29 cellular contexts compared by ENCODE assay signal in genomic region chr2:226364217-226364616, GRCh38.
"Had no signal": no experiment of that assay in that cellular context is flagged by ENCODE, and none has a peak within 500 bp of the region (broad histone marks: within the 10 kb centered on the region; RNA-seq: fewer than 3 reads in every experiment).

No MANE protein-coding gene starts in this region.

- FAIRE-seq: colon, endometrium, endothelial cell of umbilical vein, frontal cortex had no signal

- H3K27me3 ChIP-seq: colonic mucosa, esophagus muscularis mucosa, esophagus squamous epithelium, foreskin keratinocyte, gastrocnemius medialis, gastroesophageal sphincter, heart left ventricle, heart right ventricle had no signal

- H3K9me3 ChIP-seq: colonic mucosa, esophagus muscularis mucosa, esophagus squamous epithelium, gastrocnemius medialis, gastroesophageal sphincter had no signal

- H3K27ac Mint-ChIP-seq: dendritic cell treated with granulocyte-macrophage colony-stimulating factor and Interleukin-4, amounts not matched to agents 40 ng/mL and 50 ng/mL, for 4 days; effector memory CD8-positive, alpha-beta T cell; endodermal cell had no signal

- H3K27ac ChIP-seq: colonic mucosa, coronary artery, dorsolateral prefrontal cortex, epithelial cell of prostate, esophagus muscularis mucosa, esophagus squamous epithelium, foreskin keratinocyte, gastrocnemius medialis, gastroesophageal sphincter, heart left ventricle, heart right ventricle had no signal

- ATAC-seq: effector memory CD8-positive, alpha-beta T cell; esophagus mucosa; foreskin keratinocyte; gastrocnemius medialis; gastroesophageal sphincter; heart left ventricle; heart right ventricle had no signal

- H3K4me3 Mint-ChIP-seq: dendritic cell treated with granulocyte-macrophage colony-stimulating factor and Interleukin-4, amounts not matched to agents 40 ng/mL and 50 ng/mL, for 4 days; effector memory CD8-positive, alpha-beta T cell; endodermal cell had no signal

- H3K4me1 ChIP-seq: colonic mucosa, foreskin keratinocyte, heart left ventricle, heart right ventricle had no signal

- H3K36me3 ChIP-seq: colonic mucosa, esophagus muscularis mucosa, esophagus squamous epithelium, gastrocnemius medialis, gastroesophageal sphincter, heart left ventricle, heart right ventricle had no signal

- H3K4me3 ChIP-seq: colonic mucosa, coronary artery, dorsolateral prefrontal cortex, esophagus muscularis mucosa, esophagus squamous epithelium, gastrocnemius medialis, gastroesophageal sphincter, heart left ventricle, heart right ventricle had no signal

- DNase-seq: colonic mucosa; cortex of kidney; dermis blood vessel endothelial cell; dorsolateral prefrontal cortex; effector CD4-positive, alpha-beta T cell; effector CD8-positive, alpha-beta T cell; effector memory CD4-positive, alpha-beta T cell; effector memory CD8-positive, alpha-beta T cell; endodermal cell; erythroblast; esophagus squamous epithelium; foreskin fibroblast; foreskin keratinocyte; foreskin melanocyte; gastrocnemius medialis; glutamatergic neuron; head of caudate nucleus; heart left ventricle; heart right ventricle had no signal
